16 cellular contexts compared by ENCODE assay signal in the genomic region with DNA sequence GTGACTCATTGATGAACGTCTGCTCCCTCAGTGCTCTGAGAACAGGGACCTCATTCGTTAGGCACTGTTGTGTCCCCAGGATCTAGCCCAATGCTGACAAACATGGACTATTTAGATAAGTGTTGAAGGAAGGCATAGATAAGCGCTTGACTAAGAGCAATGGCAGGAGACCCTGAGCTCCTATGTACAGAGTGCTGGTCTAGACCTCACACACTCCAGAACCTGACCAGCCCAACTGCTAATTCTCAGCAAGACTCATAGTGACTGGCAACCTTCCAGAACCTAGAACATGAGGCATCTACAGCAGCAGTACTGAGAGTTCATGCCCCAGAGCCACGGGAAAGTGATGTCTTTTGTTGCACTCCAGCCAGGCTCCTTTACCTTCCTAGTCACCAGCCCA.
A peak's percentile ranks its signal among the peaks of the same experiment; 100 is the strongest.
DNase-seq lines count a peak whose midpoint lies in the region; ATAC-seq, FAIRE-seq and TF ChIP-seq lines count a peak whose summit lies in the region.
"Had no signal": no experiment of that assay in that cellular context is flagged by ENCODE, and none has a peak within 500 bp of the region (broad histone marks: within the 10 kb centered on the region; RNA-seq: fewer than 3 reads in every experiment).

No MANE protein-coding gene starts in this region.

- peaks cover 13% of the 10 kb centered on the region for H3K36me3 ChIP-seq in CD8-positive, alpha-beta T cell (ENCODE audit: insufficient read depth, low read length)

- CTCF ChIA-PET in CD8-positive, alpha-beta T cell (lab: Charles Lee) = no interaction called here

- H3K27ac Mint-ChIP-seq in CD8-positive, alpha-beta T cell = peak overlapping the region; percentile 45
- H3K27ac Mint-ChIP-seq: activated naive CD4-positive, alpha-beta T cell treated with anti-CD3 and anti-CD28 coated beads, Interleukin-2, amount 50 U/mL, for 24 hours; stimulated activated memory B cell treated with anti-CD40 and anti-IgM and Interleukin-4, amounts not matched to agents 10 μg/mL and 1 μg/mL and 100 μg/mL, for 72 hours had no signal

- no peak for TF ChIP-seq CTCF in CD8-positive, alpha-beta T cell (IDR thresholded peaks at IDR 0.05)

- no peak overlapping the region for H3K4me3 Mint-ChIP-seq in CD8-positive, alpha-beta T cell
- H3K4me3 Mint-ChIP-seq: activated naive CD4-positive, alpha-beta T cell treated with anti-CD3 and anti-CD28 coated beads, Interleukin-2, amount 50 U/mL, for 24 hours; CD14-positive monocyte; stimulated activated memory B cell treated with anti-CD40 and anti-IgM and Interleukin-4, amounts not matched to agents 10 μg/mL and 1 μg/mL and 100 μg/mL, for 72 hours had no signal

- no peaks in the 10 kb centered on the region for H3K9me3 Mint-ChIP-seq in CD8-positive, alpha-beta T cell
- H3K9me3 Mint-ChIP-seq: activated naive CD4-positive, alpha-beta T cell treated with anti-CD3 and anti-CD28 coated beads, Interleukin-2, amount 50 U/mL, for 24 hours; CD14-positive monocyte; stimulated activated memory B cell treated with anti-CD40 and anti-IgM and Interleukin-4, amounts not matched to agents 10 μg/mL and 1 μg/mL and 100 μg/mL, for 72 hours had no signal

- no peak for DNase-seq in CD8-positive, alpha-beta T cell
- DNase-seq in HCEC 1CT = peak; percentile 20
- DNase-seq in cerebellar cortex (ENCODE audit: low spot score) = peak; percentile 6
- DNase-seq in islet precursor cell = peak; percentile 42
- DNase-seq in 8988T = no peak
- no peak for DNase-seq in HTR-8/SVneo (ENCODE audit: insufficient read length, low spot score)
- DNase-seq: colonic mucosa; mucosa of descending colon; NCI-H2081 treated with DMSO at 0.1 percent for 48 hours; SK-N-SH; stimulated activated CD4-positive, alpha-beta T cell treated with anti-CD3 and anti-CD28 coated beads, Interleukin-4, amount 100 ng/mL, for 24 hours had no signal

- ATAC-seq in CD8-positive, alpha-beta T cell = no peak
- ATAC-seq in HG03108 (IDR thresholded peaks at IDR 0.05; ENCODE audit: unreplicated experiment) = no peak
- ATAC-seq: mucosa of descending colon; stimulated activated memory B cell treated with anti-CD40 and anti-IgM and Interleukin-4, amounts not matched to agents 10 μg/mL and 1 μg/mL and 100 μg/mL, for 72 hours had no signal

- no peaks in the 10 kb centered on the region for H3K4me1 ChIP-seq in CD8-positive, alpha-beta T cell (ENCODE audit: insufficient read depth, low read length)
- H3K4me1 ChIP-seq: colonic mucosa had no signal

- no peaks in the 10 kb centered on the region for H3K27me3 ChIP-seq in CD8-positive, alpha-beta T cell (ENCODE audit: insufficient read depth, low read length)
- H3K27me3 ChIP-seq: colonic mucosa had no signal

- FAIRE-seq in HTR-8/SVneo (lab: Jason Lieb, UNC) = no peak
- FAIRE-seq: G401.6 had no signal

- intact Hi-C loops in CD8-positive, alpha-beta T cell (cut with DNase I, micrococcal nuclease) = no loop called here

- H3K27me3 Mint-ChIP-seq in CD8-positive, alpha-beta T cell (ENCODE audit: low read depth) = no peaks in the 10 kb centered on the region
- H3K27me3 Mint-ChIP-seq: activated naive CD4-positive, alpha-beta T cell treated with anti-CD3 and anti-CD28 coated beads, Interleukin-2, amount 50 U/mL, for 24 hours; stimulated activated memory B cell treated with anti-CD40 and anti-IgM and Interleukin-4, amounts not matched to agents 10 μg/mL and 1 μg/mL and 100 μg/mL, for 72 hours had no signal

- no peaks in the 10 kb centered on the region for H3K4me1 Mint-ChIP-seq in CD8-positive, alpha-beta T cell (ENCODE audit: low read depth)
- H3K4me1 Mint-ChIP-seq: activated naive CD4-positive, alpha-beta T cell treated with anti-CD3 and anti-CD28 coated beads, Interleukin-2, amount 50 U/mL, for 24 hours; CD14-positive monocyte; stimulated activated memory B cell treated with anti-CD40 and anti-IgM and Interleukin-4, amounts not matched to agents 10 μg/mL and 1 μg/mL and 100 μg/mL, for 72 hours had no signal

- H3K9me3 ChIP-seq in CD8-positive, alpha-beta T cell (ENCODE audit: low read length) = no peaks in the 10 kb centered on the region
- H3K9me3 ChIP-seq: colonic mucosa, mucosa of descending colon had no signal

- no peak overlapping the region for H3K27ac ChIP-seq in CD8-positive, alpha-beta T cell (ENCODE audit: low read depth, low read length)
- H3K27ac ChIP-seq: colonic mucosa had no signal

- peaks cover 73% of the 10 kb centered on the region for H3K36me3 Mint-ChIP-seq in CD8-positive, alpha-beta T cell

- H3K4me3 ChIP-seq in CD8-positive, alpha-beta T cell (ENCODE audit: low read depth, low read length) = no peak overlapping the region
- H3K4me3 ChIP-seq: colonic mucosa, mucosa of descending colon had no signal

- POLR2A ChIA-PET in CD8-positive, alpha-beta T cell (lab: Charles Lee) = no interaction called here

Comparison
In these comparisons a context has a peak if more than half of its experiments do, and no peak if none do; other contexts are left out.
1. DNase-seq: peak in HCEC 1CT (single experiment), cerebellar cortex (single experiment) and islet precursor cell (single experiment); none in CD8-positive, alpha-beta T cell (0 of 7), 8988T (single experiment) and HTR-8/SVneo (single experiment).